Comparison of ENCODE assay signal across 22 cellular contexts in the genomic region with DNA sequence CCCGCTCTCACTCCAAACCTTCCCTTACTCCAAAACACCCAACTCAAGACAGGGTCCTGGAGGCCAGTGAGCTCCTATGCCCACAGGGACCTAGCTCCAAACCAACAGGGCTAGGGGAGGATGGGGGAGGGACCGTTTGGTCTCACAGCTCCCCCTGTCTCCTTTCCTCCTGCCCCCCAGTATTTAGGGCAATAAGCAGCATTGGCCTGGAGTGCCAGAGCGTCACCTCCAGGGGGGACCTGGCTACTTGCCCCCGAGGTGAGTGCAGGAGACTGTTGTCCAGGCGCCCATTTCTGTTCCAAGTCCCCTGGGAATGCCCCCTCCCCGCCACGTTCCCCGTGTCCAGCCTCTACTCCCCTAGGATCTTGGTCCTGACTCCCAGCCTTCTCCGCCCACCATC. TPM values are rescaled to one million over a fixed set of nuclear protein-coding genes. Genes with fewer than 3 reads are reported as not detected.
A peak's percentile ranks its signal among the peaks of the same experiment; 100 is the strongest.
DNase-seq lines count a peak whose midpoint lies in the region; ATAC-seq and TF ChIP-seq lines count a peak whose summit lies in the region.
"Had no signal": no experiment of that assay in that cellular context is flagged by ENCODE, and none has a peak within 500 bp of the region (broad histone marks: within the 10 kb centered on the region; RNA-seq: fewer than 3 reads in every experiment).

No MANE protein-coding gene starts in this region.

- no peak overlapping the region for H3K27ac ChIP-seq in CD4-positive, alpha-beta memory T cell (ENCODE audit: low read depth, low read length)
- H3K27ac ChIP-seq in HUES6 (ENCODE audit: low read depth, low read length) (no peak overlapping the region), ectodermal cell (ENCODE audit: insufficient read depth, low read depth, low read length, poor library complexity, severe bottlenecking) (no peak overlapping the region)

- intact Hi-C loops in CD4-positive, alpha-beta memory T cell (cut with micrococcal nuclease), result no loop called here

- H3K27me3 ChIP-seq in CD4-positive, alpha-beta memory T cell (ENCODE audit: insufficient read depth, low read length), result peaks cover 5% of the 10 kb centered on the region
- H3K27me3 ChIP-seq in HUES6 (ENCODE audit: control insufficient read depth, insufficient read depth, low read length), result peaks cover 75% of the 10 kb centered on the region
- peaks cover 50% of the 10 kb centered on the region for H3K27me3 ChIP-seq in ectodermal cell (ENCODE audit: control insufficient read depth, insufficient read depth, low read length, poor library complexity, severe bottlenecking)

- peak overlapping the region in 5 of 8 donors; percentile 9 to 66 (median 21) for H3K4me3 Mint-ChIP-seq in CD4-positive, alpha-beta memory T cell
- peak overlapping the region; percentile 60 for H3K4me3 Mint-ChIP-seq in nephron progenitor cell
- H3K4me3 Mint-ChIP-seq: neural crest cell had no signal

- WGBS in ectodermal cell, 2 experiments, result 42 to 47% methylated on average over 9 of the region's 9 CpGs

- H3K4me1 Mint-ChIP-seq in CD4-positive, alpha-beta memory T cell, result peaks cover 4 to 19% (median 11%) of the 10 kb centered on the region in 4 donors
- H3K4me1 Mint-ChIP-seq in nephron progenitor cell, result no peaks in the 10 kb centered on the region
- H3K4me1 Mint-ChIP-seq: neural crest cell had no signal

- peaks cover 19 to 28% of the 10 kb centered on the region in 2 donors for H3K27me3 Mint-ChIP-seq in CD4-positive, alpha-beta memory T cell
- H3K27me3 Mint-ChIP-seq in nephron progenitor cell (ENCODE audit: low read depth, poor library complexity), result peaks cover 97% of the 10 kb centered on the region

- H3K36me3 ChIP-seq in CD4-positive, alpha-beta memory T cell (ENCODE audit: insufficient read depth, low read length), result no peaks in the 10 kb centered on the region
- H3K36me3 ChIP-seq in HUES6 (ENCODE audit: control insufficient read depth, insufficient read depth, low read length), result no peaks in the 10 kb centered on the region
- no peaks in the 10 kb centered on the region for H3K36me3 ChIP-seq in ectodermal cell (ENCODE audit: control insufficient read depth, insufficient read depth, low read length)

- CTCF ChIA-PET in CD4-positive, alpha-beta memory T cell (lab: Charles Lee; ENCODE audit: partially characterized antibody), result interaction anchor here (0.8 to 3.0 kb wide), 3 partner anchors 11 to 17 kb away, joined by 3 to 14 read pairs (median 8); a partner anchor contains a TSS

- no peak overlapping the region for H3K27ac Mint-ChIP-seq in CD4-positive, alpha-beta memory T cell
- H3K27ac Mint-ChIP-seq in nephron progenitor cell, result no peak overlapping the region
- H3K27ac Mint-ChIP-seq: activated CD4-positive, alpha-beta T cell treated with anti-CD3 and anti-CD28 coated beads, Interleukin-2, amount 10 ng/mL, durations not matched to agents 7 days and 5 days had no signal

- DNase-seq in CD4-positive, alpha-beta memory T cell, result no peak
- DNase-seq in nephron progenitor cell, result no peak
- no peak for DNase-seq in GM10266 (ENCODE audit: extremely low spot score)
- DNase-seq in NCI-H69 (lab: John Stamatoyannopoulos, UW), result no peak
- DNase-seq: activated CD8-positive, alpha-beta memory T cell treated with anti-CD3 and anti-CD28 coated beads, Interleukin-2, amount 50 U/mL, for 48 hours; activated effector memory CD4-positive, alpha-beta T cell treated with anti-CD3 and anti-CD28 coated beads, Interleukin-2, amount 50 U/mL, for 16 hours; dermis blood vessel endothelial cell; NCI-H2171; NCI-H524 treated with DMSO at 0.1 percent for 48 hours had no signal

- H3K4me3 ChIP-seq in CD4-positive, alpha-beta memory T cell (ENCODE audit: low read length in 2 of 2), result no peak overlapping the region
- H3K4me3 ChIP-seq in HUES6 (ENCODE audit: low read depth, low read length) (peak overlapping the region; percentile 39), ectodermal cell (ENCODE audit: insufficient read depth, low read depth, low read length) (peak overlapping the region; percentile 2)
- H3K4me3 ChIP-seq: GM12878 had no signal

- no peaks in the 10 kb centered on the region for H3K36me3 Mint-ChIP-seq in CD4-positive, alpha-beta memory T cell
- H3K36me3 Mint-ChIP-seq in nephron progenitor cell (ENCODE audit: low read depth), result no peaks in the 10 kb centered on the region

- POLR2A ChIA-PET in CD4-positive, alpha-beta memory T cell (lab: Charles Lee; ENCODE audit: partially characterized antibody), result interaction anchor here (1.6 to 2.6 kb wide), 2 partner anchors 11 to 17 kb away, joined by 5 to 9 read pairs; a partner anchor contains a TSS

- H3K9me3 Mint-ChIP-seq in CD4-positive, alpha-beta memory T cell, result peaks cover 0 to 2% (median 0%) of the 10 kb centered on the region in 8 donors
- peaks cover 14% of the 10 kb centered on the region for H3K9me3 Mint-ChIP-seq in nephron progenitor cell
- H3K9me3 Mint-ChIP-seq: activated CD4-positive, alpha-beta T cell treated with anti-CD3 and anti-CD28 coated beads, Interleukin-2, amount 10 ng/mL, durations not matched to agents 7 days and 5 days had no signal

- H3K4me1 ChIP-seq in CD4-positive, alpha-beta memory T cell (ENCODE audit: insufficient read depth, low read length), result peaks cover 12% of the 10 kb centered on the region
- H3K4me1 ChIP-seq in HUES6 (ENCODE audit: control insufficient read depth, insufficient read depth, low read length), result peaks cover 7% of the 10 kb centered on the region; the same call in 1 of the 2 replicates
- H3K4me1 ChIP-seq in ectodermal cell (ENCODE audit: control insufficient read depth, insufficient read depth, low read length), result no peaks in the 10 kb centered on the region

- TF ChIP-seq CTCF in nephron progenitor cell (IDR thresholded peaks at IDR 0.05) (no peak), GM10266 (IDR thresholded peaks at IDR 0.05; ENCODE audit: control insufficient read depth, insufficient read depth, low read depth, missing control alignments) (no peak)

- no peak for ATAC-seq in HG03108 (IDR thresholded peaks at IDR 0.05; ENCODE audit: unreplicated experiment)
- ATAC-seq: GM12878 had no signal

- no peak overlapping the region for H3K9ac ChIP-seq in HUES6 (ENCODE audit: low read length)

- H3K9me3 ChIP-seq in CD4-positive, alpha-beta memory T cell (ENCODE audit: control insufficient read depth in 1 of 2, low read length in 2 of 2), result no peaks in the 10 kb centered on the region
- H3K9me3 ChIP-seq in HUES6 (ENCODE audit: control insufficient read depth, insufficient read depth, low read depth, low read length), result no peaks in the 10 kb centered on the region
- no peaks in the 10 kb centered on the region for H3K9me3 ChIP-seq in ectodermal cell (ENCODE audit: control insufficient read depth, low read length)

RNA-seq across cellular contexts. Expression of a gene that starts 0.8 kb away (rescaled TPM):
- total RNA-seq in CD4-positive, alpha-beta memory T cell, result not detected
- polyA plus RNA-seq in CD4-positive, alpha-beta memory T cell, result under 1 TPM; 0.48 to 0.94 TPM
- polyA plus RNA-seq in ectodermal cell (2013, experiment 1 of 4), result not detected
- not detected for polyA plus RNA-seq in ectodermal cell (2013, experiment 2 of 4)
- polyA plus RNA-seq in ectodermal cell (2013, experiment 3 of 4), result not detected
- not detected for polyA plus RNA-seq in ectodermal cell (2013, experiment 4 of 4)
- total RNA-seq: activated CD4-positive, alpha-beta T cell treated with anti-CD3 and anti-CD28 coated beads, Interleukin-2, amount 10 ng/mL, durations not matched to agents 7 days and 5 days; dermis blood vessel endothelial cell; endothelial cell of umbilical vein; GM12878; lower leg skin; neural crest cell; pulmonary artery endothelial cell; SK-MEL-5; T-helper 1 cell treated with Interleukin-12 subunit alpha and Interleukin-12 subunit beta and Interleukin-4 antibody, amounts not matched to agents 30 ng/mL and 1 ng/mL, for 36 hours had no signal
- polyA plus RNA-seq: endothelial cell of umbilical vein had no signal

RNA-seq across cellular contexts. Expression of a gene that starts 7.2 kb away (rescaled TPM):
- total RNA-seq in CD4-positive, alpha-beta memory T cell, result not detected
- polyA plus RNA-seq in CD4-positive, alpha-beta memory T cell, result not detected
- polyA plus RNA-seq in ectodermal cell (2013, experiment 1 of 4), result not detected
- polyA plus RNA-seq in ectodermal cell (2013, experiment 2 of 4), result not detected
- polyA plus RNA-seq in ectodermal cell (2013, experiment 3 of 4), result not detected
- polyA plus RNA-seq in ectodermal cell (2013, experiment 4 of 4), result not detected
- total RNA-seq: activated CD4-positive, alpha-beta T cell treated with anti-CD3 and anti-CD28 coated beads, Interleukin-2, amount 10 ng/mL, durations not matched to agents 7 days and 5 days; dermis blood vessel endothelial cell; endothelial cell of umbilical vein; lower leg skin; neural crest cell; pulmonary artery endothelial cell; SK-MEL-5; skeletal muscle tissue; T-helper 1 cell treated with Interleukin-12 subunit alpha and Interleukin-12 subunit beta and Interleukin-4 antibody, amounts not matched to agents 30 ng/mL and 1 ng/mL, for 36 hours had no signal
- polyA plus RNA-seq: endothelial cell of umbilical vein had no signal

RNA-seq across cellular contexts. Expression of a gene that starts 11.0 kb away (rescaled TPM):
- total RNA-seq in CD4-positive, alpha-beta memory T cell, result 10 to 100 TPM; 60.7 to 62.1 TPM
- polyA plus RNA-seq in CD4-positive, alpha-beta memory T cell, result 100 to 1,000 TPM; 144 to 153 TPM
- polyA plus RNA-seq in ectodermal cell (2013, experiment 1 of 4), result 75.6 TPM
- polyA plus RNA-seq in ectodermal cell (2013, experiment 2 of 4), result 77.0 TPM
- polyA plus RNA-seq in ectodermal cell (2013, experiment 3 of 4), result 45.4 TPM
- polyA plus RNA-seq in ectodermal cell (2013, experiment 4 of 4), result 45.6 TPM

RNA-seq across cellular contexts. Expression of a gene that starts 32.3 kb away (rescaled TPM):
- total RNA-seq in CD4-positive, alpha-beta memory T cell, result not detected
- under 1 TPM in 1 of 2 donors, not detected in 1; 0.93 TPM for polyA plus RNA-seq in CD4-positive, alpha-beta memory T cell
- not detected for polyA plus RNA-seq in ectodermal cell (2013, experiment 1 of 4)
- not detected for polyA plus RNA-seq in ectodermal cell (2013, experiment 2 of 4)
- not detected for polyA plus RNA-seq in ectodermal cell (2013, experiment 3 of 4)
- not detected for polyA plus RNA-seq in ectodermal cell (2013, experiment 4 of 4)
- total RNA-seq: cardiac septum; dermis blood vessel endothelial cell; endothelial cell of umbilical vein; lower leg skin; neural crest cell; pulmonary artery endothelial cell; SK-MEL-5; T-helper 1 cell treated with Interleukin-12 subunit alpha and Interleukin-12 subunit beta and Interleukin-4 antibody, amounts not matched to agents 30 ng/mL and 1 ng/mL, for 36 hours had no signal
- polyA plus RNA-seq: endothelial cell of umbilical vein had no signal

RNA-seq across cellular contexts. Expression of a gene that starts 32.7 kb away (rescaled TPM):
- total RNA-seq in CD4-positive, alpha-beta memory T cell, result 100 to 1,000 TPM; 219 to 220 TPM
- polyA plus RNA-seq in CD4-positive, alpha-beta memory T cell, result 10 to 100 TPM; 73.1 to 88.8 TPM
- polyA plus RNA-seq in ectodermal cell (2013, experiment 1 of 4), result 56.9 TPM
- 58.2 TPM for polyA plus RNA-seq in ectodermal cell (2013, experiment 2 of 4)
- 46.8 TPM for polyA plus RNA-seq in ectodermal cell (2013, experiment 3 of 4)
- polyA plus RNA-seq in ectodermal cell (2013, experiment 4 of 4), result 48.8 TPM

Comparison
In these comparisons a context has a peak if more than half of its experiments do, and no peak if none do; other contexts are left out.
1. H3K4me3 ChIP-seq: peak in HUES6 (single experiment) and ectodermal cell (single experiment); none in CD4-positive, alpha-beta memory T cell (0 of 2).